8 cellular contexts compared by ENCODE assay signal in the genomic region with DNA sequence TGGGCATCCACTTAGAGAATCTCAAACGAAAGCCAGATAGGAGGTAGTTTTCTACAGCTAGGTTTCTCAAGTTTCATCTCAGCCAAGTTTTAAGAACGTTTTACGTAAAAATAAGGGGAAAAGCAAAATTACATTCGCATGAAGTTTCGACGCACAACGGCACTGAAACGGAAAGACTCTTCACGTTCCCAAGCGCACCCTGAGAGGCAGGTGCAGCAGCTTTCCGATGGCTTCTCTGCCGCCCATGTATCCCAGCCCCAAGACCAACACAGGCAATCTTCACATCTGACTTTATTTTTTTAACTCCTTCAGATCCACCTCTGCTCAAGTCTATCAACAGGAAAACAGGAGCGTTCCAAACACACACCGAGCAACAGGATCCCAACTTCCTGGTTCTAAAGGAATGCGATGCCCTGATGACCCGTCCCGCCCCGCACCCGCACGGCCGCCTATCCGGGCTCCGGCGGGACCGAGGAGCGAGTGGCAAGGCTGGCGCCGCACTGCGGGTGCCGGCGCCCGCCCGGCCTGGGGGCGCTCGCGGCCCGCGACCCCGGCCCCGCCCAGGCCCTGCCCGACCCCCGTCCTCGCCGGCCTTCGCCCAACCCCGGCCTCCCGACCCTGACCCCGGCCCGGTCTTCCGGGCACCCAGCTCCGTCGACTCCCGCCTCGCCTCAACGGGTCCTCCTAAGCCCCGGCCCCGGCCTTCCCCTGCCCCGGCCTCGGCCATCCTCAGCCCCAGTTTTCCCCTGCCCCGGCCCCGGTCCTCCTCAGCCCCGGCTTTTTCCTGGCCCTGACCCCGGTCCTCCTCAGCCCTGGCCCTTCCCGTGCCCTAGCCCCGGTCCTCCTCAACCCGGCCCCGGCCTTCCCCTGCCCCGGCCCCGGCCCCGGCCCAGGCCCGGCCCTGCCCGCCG. TPM values are rescaled to one million over a fixed set of nuclear protein-coding genes. Genes with fewer than 3 reads are reported as not detected.
DNase-seq lines count a peak whose midpoint lies in the region; ATAC-seq and TF ChIP-seq lines count a peak whose summit lies in the region.

No MANE protein-coding gene starts in this region.

- peak; percentile 15 for DNase-seq in activated T-cell treated with anti-CD3 and anti-CD28 coated beads for 1 hour (ENCODE audit: low read depth)
- no peak for DNase-seq in activated T-cell treated with anti-CD3 and anti-CD28 coated beads for 4 hours
- DNase-seq in LoVo (ENCODE audit: low spot score): peak; percentile 59
- DNase-seq in activated CD8-positive, alpha-beta memory T cell treated with anti-CD3 and anti-CD28 coated beads for 24 hours: peak; percentile 66
- DNase-seq in esophagus muscularis mucosa (ENCODE audit: extremely low spot score): no peak
- peak; percentile 37 for DNase-seq in naive B cell
- no peak for DNase-seq in GM13977 (ENCODE audit: low spot score)

- no peaks in the 10 kb centered on the region for H3K27me3 Mint-ChIP-seq in naive B cell

- TF ChIP-seq CTCF in esophagus muscularis mucosa (IDR thresholded peaks at IDR 0.05): no peak
- no peak for TF ChIP-seq CTCF in GM13977 (IDR thresholded peaks at IDR 0.05; ENCODE audit: extremely low read depth, insufficient read depth, missing control alignments)

- H3K27ac Mint-ChIP-seq in naive B cell: peak overlapping the region; percentile 95 to 97 (median 97)

- in situ Hi-C loops in GM13977 (cut with MboI; ENCODE audit: low pct_unique_long_range_greater_than_20kb, low sequenced_read_pairs, unreplicated experiment): no loop called here

- intact Hi-C loops in esophagus muscularis mucosa (cut with DNase I): loop anchor here (5.0 to 10.0 kb wide), 2 partner anchors 57 to 124 kb away; a partner anchor contains a TSS

- no peaks in the 10 kb centered on the region for H3K9me3 Mint-ChIP-seq in naive B cell

- H3K4me3 ChIP-seq in esophagus muscularis mucosa: peak overlapping the region; percentile 85 to 93 (median 88)

- peaks cover 0 to 5% (median 0%) of the 10 kb centered on the region in 4 donors for H3K36me3 ChIP-seq in esophagus muscularis mucosa

- H3K4me3 Mint-ChIP-seq in naive B cell: peak overlapping the region; percentile 91 to 98 (median 93)

- TF ChIP-seq POLR2A in esophagus muscularis mucosa (IDR thresholded peaks at IDR 0.05; ENCODE audit: low read depth): no peak

- TF ChIP-seq EP300 in esophagus muscularis mucosa (IDR thresholded peaks at IDR 0.05): no peak

- peaks cover 50 to 61% (median 58%) of the 10 kb centered on the region in 4 donors for H3K4me1 ChIP-seq in esophagus muscularis mucosa

- peaks cover 36 to 46% (median 41%) of the 10 kb centered on the region in 3 donors for H3K4me1 Mint-ChIP-seq in naive B cell

- H3K36me3 Mint-ChIP-seq in naive B cell: no peaks in the 10 kb centered on the region

- no peaks in the 10 kb centered on the region for H3K27me3 ChIP-seq in esophagus muscularis mucosa

- H3K27ac ChIP-seq in esophagus muscularis mucosa (replicated peaks in 1 of 4): peak overlapping the region; percentile 94 to 98 (median 97)

- no peaks in the 10 kb centered on the region for H3K9me3 ChIP-seq in esophagus muscularis mucosa

- under 1% methylated on average over 45 of the region's 73 CpGs for WGBS in esophagus muscularis mucosa

- ATAC-seq in naive B cell (ENCODE audit: low read depth in 2 of 2): no peak
- ATAC-seq in HG02798 (IDR thresholded peaks at IDR 0.05; ENCODE audit: poor library complexity, unreplicated experiment): no peak

RNA-seq across cellular contexts. Expression of a gene that starts 0.8 kb away (rescaled TPM):
- 10 to 100 TPM; 35.6 to 43.1 (median 38.2) TPM for total RNA-seq in esophagus muscularis mucosa
- 10 to 100 TPM; 19.3 to 42.8 (median 33.1) TPM for polyA plus RNA-seq in naive B cell (ENCODE audit: low read depth in 6 of 6)

RNA-seq across cellular contexts. Expression of a gene that starts 57.6 kb away (rescaled TPM):
- 10 to 100 TPM; 18.3 to 39.1 (median 27.4) TPM for total RNA-seq in esophagus muscularis mucosa
- 10 to 100 TPM; 17.6 to 24.7 (median 22.0) TPM for polyA plus RNA-seq in naive B cell (ENCODE audit: low read depth in 6 of 6)

Comparison
In these comparisons a context has a peak if more than half of its experiments do, and no peak if none do; other contexts are left out.
1. DNase-seq: peak in activated T-cell treated with anti-CD3 and anti-CD28 coated beads for 1 hour (single experiment), LoVo (single experiment), activated CD8-positive, alpha-beta memory T cell treated with anti-CD3 and anti-CD28 coated beads for 24 hours (single experiment) and naive B cell (single experiment); none in activated T-cell treated with anti-CD3 and anti-CD28 coated beads for 4 hours (single experiment), esophagus muscularis mucosa (single experiment) and GM13977 (single experiment).